1 cellular context compared by ENCODE assay signal in genomic region chr16:67659675-67660563, GRCh38.
TF ChIP-seq lines count a peak whose summit lies in the region.

Gene ACD (minus strand): TSS chr16:67660260. CDS start chr16:67660220, 40 bp downstream.

TF ChIP-seq in GM23338, 12 proteins besides CTCF, POLR2A, EP300 and RAD21 (continued from another document):
- TF ChIP-seq, protein P1, sequence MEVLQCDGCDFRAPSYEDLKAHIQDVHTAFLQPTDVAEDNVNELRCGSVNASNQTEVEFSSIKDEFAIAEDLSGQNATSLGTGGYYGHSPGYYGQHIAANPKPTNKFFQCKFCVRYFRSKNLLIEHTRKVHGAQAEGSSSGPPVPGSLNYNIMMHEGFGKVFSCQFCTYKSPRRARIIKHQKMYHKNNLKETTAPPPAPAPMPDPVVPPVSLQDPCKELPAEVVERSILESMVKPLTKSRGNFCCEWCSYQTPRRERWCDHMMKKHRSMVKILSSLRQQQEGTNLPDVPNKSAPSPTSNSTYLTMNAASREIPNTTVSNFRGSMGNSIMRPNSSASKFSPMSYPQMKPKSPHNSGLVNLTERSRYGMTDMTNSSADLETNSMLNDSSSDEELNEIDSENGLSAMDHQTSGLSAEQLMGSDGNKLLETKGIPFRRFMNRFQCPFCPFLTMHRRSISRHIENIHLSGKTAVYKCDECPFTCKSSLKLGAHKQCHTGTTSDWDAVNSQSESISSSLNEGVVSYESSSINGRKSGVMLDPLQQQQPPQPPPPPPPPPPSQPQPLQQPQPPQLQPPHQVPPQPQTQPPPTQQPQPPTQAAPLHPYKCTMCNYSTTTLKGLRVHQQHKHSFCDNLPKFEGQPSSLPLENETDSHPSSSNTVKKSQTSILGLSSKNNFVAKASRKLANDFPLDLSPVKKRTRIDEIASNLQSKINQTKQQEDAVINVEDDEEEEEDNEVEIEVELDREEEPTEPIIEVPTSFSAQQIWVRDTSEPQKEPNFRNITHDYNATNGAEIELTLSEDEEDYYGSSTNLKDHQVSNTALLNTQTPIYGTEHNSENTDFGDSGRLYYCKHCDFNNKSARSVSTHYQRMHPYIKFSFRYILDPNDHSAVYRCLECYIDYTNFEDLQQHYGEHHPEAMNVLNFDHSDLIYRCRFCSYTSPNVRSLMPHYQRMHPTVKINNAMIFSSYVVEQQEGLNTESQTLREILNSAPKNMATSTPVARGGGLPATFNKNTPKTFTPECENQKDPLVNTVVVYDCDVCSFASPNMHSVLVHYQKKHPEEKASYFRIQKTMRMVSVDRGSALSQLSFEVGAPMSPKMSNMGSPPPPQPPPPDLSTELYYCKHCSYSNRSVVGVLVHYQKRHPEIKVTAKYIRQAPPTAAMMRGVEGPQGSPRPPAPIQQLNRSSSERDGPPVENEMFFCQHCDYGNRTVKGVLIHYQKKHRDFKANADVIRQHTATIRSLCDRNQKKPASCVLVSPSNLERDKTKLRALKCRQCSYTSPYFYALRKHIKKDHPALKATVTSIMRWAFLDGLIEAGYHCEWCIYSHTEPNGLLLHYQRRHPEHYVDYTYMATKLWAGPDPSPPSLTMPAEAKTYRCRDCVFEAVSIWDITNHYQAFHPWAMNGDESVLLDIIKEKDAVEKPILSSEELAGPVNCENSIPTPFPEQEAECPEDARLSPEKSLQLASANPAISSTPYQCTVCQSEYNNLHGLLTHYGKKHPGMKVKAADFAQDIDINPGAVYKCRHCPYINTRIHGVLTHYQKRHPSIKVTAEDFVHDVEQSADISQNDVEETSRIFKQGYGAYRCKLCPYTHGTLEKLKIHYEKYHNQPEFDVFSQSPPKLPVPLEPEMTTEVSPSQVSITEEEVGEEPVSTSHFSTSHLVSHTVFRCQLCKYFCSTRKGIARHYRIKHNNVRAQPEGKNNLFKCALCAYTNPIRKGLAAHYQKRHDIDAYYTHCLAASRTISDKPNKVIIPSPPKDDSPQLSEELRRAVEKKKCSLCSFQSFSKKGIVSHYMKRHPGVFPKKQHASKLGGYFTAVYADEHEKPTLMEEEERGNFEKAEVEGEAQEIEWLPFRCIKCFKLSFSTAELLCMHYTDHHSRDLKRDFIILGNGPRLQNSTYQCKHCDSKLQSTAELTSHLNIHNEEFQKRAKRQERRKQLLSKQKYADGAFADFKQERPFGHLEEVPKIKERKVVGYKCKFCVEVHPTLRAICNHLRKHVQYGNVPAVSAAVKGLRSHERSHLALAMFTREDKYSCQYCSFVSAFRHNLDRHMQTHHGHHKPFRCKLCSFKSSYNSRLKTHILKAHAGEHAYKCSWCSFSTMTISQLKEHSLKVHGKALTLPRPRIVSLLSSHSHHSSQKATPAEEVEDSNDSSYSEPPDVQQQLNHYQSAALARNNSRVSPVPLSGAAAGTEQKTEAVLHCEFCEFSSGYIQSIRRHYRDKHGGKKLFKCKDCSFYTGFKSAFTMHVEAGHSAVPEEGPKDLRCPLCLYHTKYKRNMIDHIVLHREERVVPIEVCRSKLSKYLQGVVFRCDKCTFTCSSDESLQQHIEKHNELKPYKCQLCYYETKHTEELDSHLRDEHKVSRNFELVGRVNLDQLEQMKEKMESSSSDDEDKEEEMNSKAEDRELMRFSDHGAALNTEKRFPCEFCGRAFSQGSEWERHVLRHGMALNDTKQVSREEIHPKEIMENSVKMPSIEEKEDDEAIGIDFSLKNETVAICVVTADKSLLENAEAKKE (CRISPR knock-in tag; IDR thresholded peaks at IDR 0.05) = no peak
